In the genomic region with DNA sequence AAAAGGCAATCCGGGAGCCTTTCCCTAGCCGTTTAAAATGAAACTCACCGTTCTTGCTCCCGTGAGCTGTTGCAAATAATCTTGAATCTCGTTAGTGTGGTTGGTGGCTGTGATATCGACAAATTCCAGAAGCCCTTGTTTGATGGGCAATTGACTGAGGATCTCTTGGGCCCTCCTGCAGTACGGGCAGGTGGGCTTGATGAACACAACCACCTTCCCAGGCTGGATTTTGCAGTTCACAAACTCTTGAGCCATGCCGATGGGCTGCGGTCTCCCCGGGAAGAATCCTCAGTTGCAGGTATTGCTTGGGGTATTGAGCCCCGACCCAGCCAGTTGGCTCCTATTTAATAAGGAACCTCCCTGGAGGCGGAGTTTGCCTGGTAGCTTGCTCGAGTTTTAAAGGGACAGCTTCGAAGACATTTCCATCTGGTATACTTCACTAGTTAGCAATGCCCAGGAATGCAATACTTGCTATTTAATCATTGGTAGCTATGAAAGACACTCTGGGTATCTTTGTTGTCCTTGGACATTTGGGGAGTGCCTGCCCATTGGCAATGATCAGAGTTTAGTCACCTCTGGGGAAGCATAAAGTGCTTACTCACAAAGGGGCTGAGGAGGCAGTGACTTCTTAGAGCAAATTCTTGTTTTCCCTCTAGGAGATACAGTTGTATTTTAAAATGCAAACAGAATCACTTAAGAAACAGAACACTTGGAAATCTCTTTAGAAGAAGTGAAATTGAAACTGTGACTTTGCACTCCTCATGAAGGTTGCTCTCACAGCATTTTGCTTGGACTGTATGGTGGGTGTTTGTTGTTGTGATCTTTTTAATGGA, we compare ENCODE assay signal across 8 cellular contexts. TPM values are rescaled to one million over a fixed set of nuclear protein-coding genes. Genes with fewer than 3 reads are reported as not detected.
DNase-seq lines count a peak whose midpoint lies in the region; ATAC-seq, FAIRE-seq and TF ChIP-seq lines count a peak whose summit lies in the region.

A gene with protein sequence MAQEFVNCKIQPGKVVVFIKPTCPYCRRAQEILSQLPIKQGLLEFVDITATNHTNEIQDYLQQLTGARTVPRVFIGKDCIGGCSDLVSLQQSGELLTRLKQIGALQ (minus strand): TSS at position 319 of the 833 bp plus-strand sequence. CDS start 64 bp downstream, at position 255.

- no peaks in the 10 kb centered on the region for H3K9me3 Mint-ChIP-seq in activated naive CD4-positive, alpha-beta T cell treated with anti-CD3 and anti-CD28 coated beads for 36 hours
- H3K9me3 Mint-ChIP-seq in nephron progenitor cell = no peaks in the 10 kb centered on the region

- peak within 1 kb of the TSS; percentile 78 to 87 for H3K4me3 ChIP-seq in foreskin fibroblast (ENCODE audit: low read depth in 1 of 2, low read length in 2 of 2)

- intact Hi-C loops in activated naive CD4-positive, alpha-beta T cell treated with anti-CD3 and anti-CD28 coated beads for 36 hours (cut with micrococcal nuclease) = loop anchor here (1.0 to 10.0 kb wide), 10 partner anchors 12 to 1142 kb away; a partner anchor contains a TSS

- peaks cover 7% of the 10 kb centered on the region for H3K36me3 Mint-ChIP-seq in activated naive CD4-positive, alpha-beta T cell treated with anti-CD3 and anti-CD28 coated beads for 36 hours (ENCODE audit: low read depth)
- H3K36me3 Mint-ChIP-seq in nephron progenitor cell (ENCODE audit: low read depth) = no peaks in the 10 kb centered on the region

- CTCF ChIA-PET in activated naive CD4-positive, alpha-beta T cell treated with anti-CD3 and anti-CD28 coated beads for 36 hours (lab: Charles Lee) = interaction anchor here (0.7 to 7.6 kb wide), 11 partner anchors 8 to 46 kb away, joined by 3 to 61 read pairs (median 3); no protein-coding TSS in a partner anchor

- H3K4me1 Mint-ChIP-seq in activated naive CD4-positive, alpha-beta T cell treated with anti-CD3 and anti-CD28 coated beads for 36 hours (ENCODE audit: low read depth) = peaks cover 61% of the 10 kb centered on the region
- peaks cover 69% of the 10 kb centered on the region for H3K4me1 Mint-ChIP-seq in nephron progenitor cell

- in situ Hi-C loops in Caki2 (cut with HindIII; ENCODE audit: low pct_unique_long_range_greater_than_20kb, low sequenced_read_pairs) = no loop called here

- H3K27me3 Mint-ChIP-seq in activated naive CD4-positive, alpha-beta T cell treated with anti-CD3 and anti-CD28 coated beads for 36 hours (ENCODE audit: low read depth) = no peaks in the 10 kb centered on the region
- H3K27me3 Mint-ChIP-seq in nephron progenitor cell (ENCODE audit: low read depth, poor library complexity) = peaks cover 4% of the 10 kb centered on the region

- peak; percentile 76 for DNase-seq in Caki2 (ENCODE audit: low read depth)
- no peak for DNase-seq in GM19239 (ENCODE audit: insufficient read length, low spot score)
- peak; percentile 90 for DNase-seq in OCI-M1 (lab: John Stamatoyannopoulos, UW)
- peak; percentile 64 for DNase-seq in activated naive CD4-positive, alpha-beta T cell treated with anti-CD3 and anti-CD28 coated beads for 36 hours
- DNase-seq in foreskin fibroblast = peak; percentile 94 to 95
- DNase-seq in nephron progenitor cell = peak; percentile 48

- peak within 1 kb of the TSS; percentile 96 for H3K4me3 Mint-ChIP-seq in activated naive CD4-positive, alpha-beta T cell treated with anti-CD3 and anti-CD28 coated beads for 36 hours
- H3K4me3 Mint-ChIP-seq in nephron progenitor cell = peak within 1 kb of the TSS; percentile 94

- TF ChIP-seq CTCF in foreskin fibroblast (IDR thresholded peaks at IDR 0.05; ENCODE audit: low read depth, low read length) (no peak), nephron progenitor cell (IDR thresholded peaks at IDR 0.05) (no peak)

- FAIRE-seq in GM19239 (lab: Jason Lieb, UNC) = peak; percentile 91

- peak; percentile 32 for ATAC-seq in HG03457 (IDR thresholded peaks at IDR 0.05; ENCODE audit: unreplicated experiment)
- ATAC-seq in HG03097 (IDR thresholded peaks at IDR 0.05; ENCODE audit: low FRiP score, unreplicated experiment) = no peak

- peak within 1 kb of the TSS; percentile 98 for H3K27ac Mint-ChIP-seq in activated naive CD4-positive, alpha-beta T cell treated with anti-CD3 and anti-CD28 coated beads for 36 hours
- peak within 1 kb of the TSS; percentile 96 for H3K27ac Mint-ChIP-seq in nephron progenitor cell

RNA-seq across cellular contexts. Expression of the gene that starts here (rescaled TPM):
- total RNA-seq in Caki2 (2014; rRNA removed; shearing (Covaris generic); ENCODE audit: low replicate concordance) = 30.2 and 53.4 TPM in 2 replicates
- total RNA-seq in activated naive CD4-positive, alpha-beta T cell treated with anti-CD3 and anti-CD28 coated beads for 36 hours = 10 to 100 TPM; 50.4 to 51.1 TPM
